Comparison of ENCODE assay signal across 18 cellular contexts in genomic region chr6:138272543-138273305, GRCh38. TPM values are rescaled to one million over a fixed set of nuclear protein-coding genes. Genes with fewer than 3 reads are reported as not detected.
DNase-seq lines count a peak whose midpoint lies in the region; ATAC-seq and TF ChIP-seq lines count a peak whose summit lies in the region.
"Had no signal": no experiment of that assay in that cellular context is flagged by ENCODE, and none has a peak within 500 bp of the region (broad histone marks: within the 10 kb centered on the region; RNA-seq: fewer than 3 reads in every experiment).

No MANE protein-coding gene starts in this region.

- no peaks in the 10 kb centered on the region for H3K4me1 Mint-ChIP-seq in stimulated activated effector memory CD8-positive, alpha-beta T cell treated with anti-CD3 and anti-CD28 coated beads, Interleukin-12 subunit alpha, Interleukin-12 subunit beta, amount 100 ng/mL, for 72 hours
- no peaks in the 10 kb centered on the region for H3K4me1 Mint-ChIP-seq in naive thymus-derived CD4-positive, alpha-beta T cell

- H3K36me3 Mint-ChIP-seq in stimulated activated effector memory CD8-positive, alpha-beta T cell treated with anti-CD3 and anti-CD28 coated beads, Interleukin-12 subunit alpha, Interleukin-12 subunit beta, amount 100 ng/mL, for 72 hours = no peaks in the 10 kb centered on the region
- no peaks in the 10 kb centered on the region for H3K36me3 Mint-ChIP-seq in naive thymus-derived CD4-positive, alpha-beta T cell

- H3K18ac ChIP-seq in mesenchymal stem cell (ENCODE audit: low read depth in 1 of 2, low read length in 2 of 2) = no peak overlapping the region

- no peak overlapping the region for H2AK5ac ChIP-seq in mesenchymal stem cell (ENCODE audit: low read length, severe bottlenecking)

- no peak overlapping the region for H3K4ac ChIP-seq in mesenchymal stem cell (ENCODE audit: low read depth in 1 of 2, low read length in 2 of 2)

- no peak overlapping the region for H2BK12ac ChIP-seq in mesenchymal stem cell (ENCODE audit: low read length in 2 of 2)

- H3K4me3 ChIP-seq in fibroblast of the aortic adventitia (ENCODE audit: low read depth, low read length) (no peak overlapping the region), retinal pigment epithelial cell (ENCODE audit: low read length) (no peak overlapping the region), mesenchymal stem cell (ENCODE audit: insufficient read depth in 1 of 2, low read depth in 1 of 2, low read length in 2 of 2) (no peak overlapping the region)
- H3K4me3 ChIP-seq in naive thymus-derived CD4-positive, alpha-beta T cell (ENCODE audit: low read length) = no peak overlapping the region
- H3K4me3 ChIP-seq: MG63 had no signal

- H3K14ac ChIP-seq in mesenchymal stem cell (ENCODE audit: low read length in 2 of 2) = no peak overlapping the region

- H3K27me3 Mint-ChIP-seq in naive thymus-derived CD4-positive, alpha-beta T cell = peaks cover 0 to 14% (median 8%) of the 10 kb centered on the region in 5 donors

- no peak overlapping the region for H3K27ac ChIP-seq in naive thymus-derived CD4-positive, alpha-beta T cell (ENCODE audit: low read depth, low read length)
- no peak overlapping the region for H3K27ac ChIP-seq in mesenchymal stem cell (ENCODE audit: low read length, poor library complexity, severe bottlenecking)
- H3K27ac ChIP-seq: C4-2B had no signal

- no peak overlapping the region for H2AFZ ChIP-seq in mesenchymal stem cell (ENCODE audit: low read depth, low read length)

- intact Hi-C loops in naive thymus-derived CD4-positive, alpha-beta T cell (cut with micrococcal nuclease) = no loop called here

- no peak overlapping the region for H2BK15ac ChIP-seq in mesenchymal stem cell (ENCODE audit: low read depth, poor library complexity, severe bottlenecking)

- TF ChIP-seq CTCF in fibroblast of the aortic adventitia (IDR thresholded peaks at IDR 0.05; ENCODE audit: insufficient read depth, low read length) (no peak), retinal pigment epithelial cell (conservative IDR thresholded peaks at IDR 0.05; ENCODE audit: low read depth, low read length) (no peak)

- no peaks in the 10 kb centered on the region for H3K79me1 ChIP-seq in mesenchymal stem cell (replicated peaks; ENCODE audit: low read length, poor library complexity, severe bottlenecking)

- no peak overlapping the region for H2BK120ac ChIP-seq in mesenchymal stem cell (ENCODE audit: low read depth, low read length)

- CTCF ChIA-PET in naive thymus-derived CD4-positive, alpha-beta T cell (lab: Charles Lee) = no interaction called here

- H4K8ac ChIP-seq in mesenchymal stem cell (ENCODE audit: low read length) = no peak overlapping the region

- H3K27me3 ChIP-seq in naive thymus-derived CD4-positive, alpha-beta T cell (ENCODE audit: control insufficient read depth in 2 of 2, insufficient read depth in 2 of 2, low read length in 2 of 2) = no peaks in the 10 kb centered on the region
- peaks cover 0 to 10% of the 10 kb centered on the region in 2 experiments for H3K27me3 ChIP-seq in mesenchymal stem cell (ENCODE audit: control insufficient read depth in 1 of 2, insufficient read depth in 1 of 2, low read length in 2 of 2)
- H3K27me3 ChIP-seq: MG63 had no signal

- no peak overlapping the region for H2BK5ac ChIP-seq in mesenchymal stem cell (ENCODE audit: low read depth, low read length, poor library complexity, severe bottlenecking)

- POLR2A ChIA-PET in naive thymus-derived CD4-positive, alpha-beta T cell (lab: Charles Lee) = no interaction called here

- H3K9ac ChIP-seq in mesenchymal stem cell (ENCODE audit: low read length) = no peak overlapping the region

- H3K4me2 ChIP-seq in mesenchymal stem cell (ENCODE audit: low read length, poor library complexity, severe bottlenecking) = no peak overlapping the region

- no peak overlapping the region for H3K4me3 Mint-ChIP-seq in stimulated activated effector memory CD8-positive, alpha-beta T cell treated with anti-CD3 and anti-CD28 coated beads, Interleukin-12 subunit alpha, Interleukin-12 subunit beta, amount 100 ng/mL, for 72 hours
- H3K4me3 Mint-ChIP-seq in naive thymus-derived CD4-positive, alpha-beta T cell = no peak overlapping the region

- ATAC-seq in stimulated activated effector memory CD8-positive, alpha-beta T cell treated with anti-CD3 and anti-CD28 coated beads, Interleukin-12 subunit alpha, Interleukin-12 subunit beta, amount 100 ng/mL, for 72 hours = no peak
- ATAC-seq in GM21367 (IDR thresholded peaks at IDR 0.05; ENCODE audit: unreplicated experiment) = no peak
- no peak for ATAC-seq in naive thymus-derived CD4-positive, alpha-beta T cell
- ATAC-seq: PC-3 had no signal

- H3K23ac ChIP-seq in mesenchymal stem cell (ENCODE audit: low read length in 2 of 2) = no peak overlapping the region

- no peaks in the 10 kb centered on the region for H3K9me3 Mint-ChIP-seq in stimulated activated effector memory CD8-positive, alpha-beta T cell treated with anti-CD3 and anti-CD28 coated beads, Interleukin-12 subunit alpha, Interleukin-12 subunit beta, amount 100 ng/mL, for 72 hours
- no peaks in the 10 kb centered on the region for H3K9me3 Mint-ChIP-seq in naive thymus-derived CD4-positive, alpha-beta T cell

- H3K36me3 ChIP-seq in naive thymus-derived CD4-positive, alpha-beta T cell (ENCODE audit: control insufficient read depth in 2 of 3, insufficient read depth in 3 of 3, low read length in 3 of 3) = no peaks in the 10 kb centered on the region
- no peaks in the 10 kb centered on the region for H3K36me3 ChIP-seq in mesenchymal stem cell (ENCODE audit: control insufficient read depth in 1 of 2, insufficient read depth in 2 of 2, low read depth in 1 of 2, low read length in 2 of 2)
- H3K36me3 ChIP-seq: MG63 had no signal

- 51% methylated on average over 3 of the region's 8 CpGs for WGBS in mesenchymal stem cell

- H3K4me1 ChIP-seq in naive thymus-derived CD4-positive, alpha-beta T cell (ENCODE audit: control insufficient read depth in 2 of 2, insufficient read depth in 2 of 2, low read length in 2 of 2) = no peaks in the 10 kb centered on the region
- H3K4me1 ChIP-seq in mesenchymal stem cell (ENCODE audit: control insufficient read depth, insufficient read depth, low read depth, low read length) = peaks cover 2% of the 10 kb centered on the region

- H3K27ac Mint-ChIP-seq in stimulated activated effector memory CD8-positive, alpha-beta T cell treated with anti-CD3 and anti-CD28 coated beads, Interleukin-12 subunit alpha, Interleukin-12 subunit beta, amount 100 ng/mL, for 72 hours = no peak overlapping the region
- no peak overlapping the region for H3K27ac Mint-ChIP-seq in naive thymus-derived CD4-positive, alpha-beta T cell

- DNase-seq in NCI-H226 (peak; percentile 92), astrocyte of the hippocampus (ENCODE audit: low read depth, low spot score) (peak; percentile 26), fibroblast of the aortic adventitia (ENCODE audit: low read depth) (peak; percentile 60), retinal pigment epithelial cell (ENCODE audit: low read depth) (peak; percentile 63), mesenchymal stem cell (no peak)
- no peak for DNase-seq in stimulated activated effector memory CD8-positive, alpha-beta T cell treated with anti-CD3 and anti-CD28 coated beads, Interleukin-12 subunit alpha, Interleukin-12 subunit beta, amount 100 ng/mL, for 72 hours (ENCODE audit: low spot score in 2 of 2)
- no peak for DNase-seq in naive thymus-derived CD4-positive, alpha-beta T cell
- DNase-seq: AML-193, MG63, NCI-H1105 treated with DMSO at 0.1 percent for 48 hours, NCI-H1694 treated with DMSO at 0.1 percent for 48 hours, NCI-H524, NCI-H82, PC-3 had no signal

- no peak overlapping the region for H4K91ac ChIP-seq in mesenchymal stem cell (ENCODE audit: low read length)

- H3K9me3 ChIP-seq in naive thymus-derived CD4-positive, alpha-beta T cell (ENCODE audit: control insufficient read depth in 2 of 3, low read length in 3 of 3) = no peaks in the 10 kb centered on the region
- H3K9me3 ChIP-seq in mesenchymal stem cell (ENCODE audit: control insufficient read depth, low read length) = no peaks in the 10 kb centered on the region
- H3K9me3 ChIP-seq: MG63 had no signal

RNA-seq across cellular contexts. Expression of gene PBOV1, which starts 54.4 kb away (rescaled TPM):
- not detected in 2 replicates for total RNA-seq in fibroblast of the aortic adventitia (ENCODE audit: low replicate concordance)
- total RNA-seq in naive thymus-derived CD4-positive, alpha-beta T cell = not detected
- polyA plus RNA-seq in naive thymus-derived CD4-positive, alpha-beta T cell = not detected
- not detected for polyA plus RNA-seq in mesenchymal stem cell (2013, experiment 1 of 2)
- not detected for polyA plus RNA-seq in mesenchymal stem cell (2013, experiment 2 of 2)
- total RNA-seq: H1, HT1080, PC-3 had no signal
- polyA plus RNA-seq: H1 had no signal

Comparison
In these comparisons a context has a peak if more than half of its experiments do, and no peak if none do; other contexts are left out.
1. DNase-seq: peak in NCI-H226 (single experiment), astrocyte of the hippocampus (single experiment), fibroblast of the aortic adventitia (single experiment) and retinal pigment epithelial cell (single experiment); none in stimulated activated effector memory CD8-positive, alpha-beta T cell treated with anti-CD3 and anti-CD28 coated beads, Interleukin-12 subunit alpha, Interleukin-12 subunit beta, amount 100 ng/mL, for 72 hours (0 of 2), naive thymus-derived CD4-positive, alpha-beta T cell (0 of 9) and mesenchymal stem cell (single experiment).